ENCODE assay signal across 8 cellular contexts in genomic region chr2:120253021-120253882, GRCh38. TPM values are rescaled to one million over a fixed set of nuclear protein-coding genes. Genes with fewer than 3 reads are reported as not detected.
DNase-seq lines count a peak whose midpoint lies in the region; ATAC-seq and TF ChIP-seq lines count a peak whose summit lies in the region.

No MANE protein-coding gene starts in this region.

- H3K27me3 Mint-ChIP-seq in HFFc6 (ENCODE audit: insufficient read depth): peaks cover 6% of the 10 kb centered on the region; the same call in 1 of the 2 replicates

- intact Hi-C loops in left lung (cut with DNase I): no loop called here

- H3K4me3 ChIP-seq in ACC112 (ENCODE audit: low read depth, low read length) (peak overlapping the region; percentile 93), MM.1S (ENCODE audit: low read length) (peak overlapping the region; percentile 91), duodenal mucosa (ENCODE audit: low read depth in 1 of 2, low read length in 2 of 2) (peak overlapping the region; percentile 82 to 93), left lung (peak overlapping the region; percentile 67 to 78)

- H3K27me3 ChIP-seq in ACC112 (ENCODE audit: insufficient read depth, low read length) (no peaks in the 10 kb centered on the region), MM.1S (replicated peaks; ENCODE audit: insufficient read depth, low read length) (peaks cover 9% of the 10 kb centered on the region; the same call in 1 of the 2 replicates), duodenal mucosa (ENCODE audit: control insufficient read depth in 1 of 2, insufficient read depth in 2 of 2, low read length in 2 of 2) (no peaks in the 10 kb centered on the region), left lung (no peaks in the 10 kb centered on the region)

- H2AFZ ChIP-seq in ACC112 (ENCODE audit: low read length, unreplicated experiment) (peak overlapping the region; percentile 73), MM.1S (ENCODE audit: low read length) (peak overlapping the region; percentile 81)

- peak overlapping the region; percentile 64 for H3K27ac Mint-ChIP-seq in HFFc6

- peaks cover 60% of the 10 kb centered on the region for H3K4me1 Mint-ChIP-seq in HFFc6 (ENCODE audit: low read depth)

- H3F3A ChIP-seq in MM.1S (ENCODE audit: insufficient read depth, low read length): no peaks in the 10 kb centered on the region

- H3K9me3 ChIP-seq in MM.1S (replicated peaks; ENCODE audit: insufficient read depth, low read length) (no peaks in the 10 kb centered on the region), duodenal mucosa (ENCODE audit: control insufficient read depth in 1 of 2, low read length in 2 of 2) (no peaks in the 10 kb centered on the region), left lung (no peaks in the 10 kb centered on the region)

- TF ChIP-seq CTCF in GM10266 (IDR thresholded peaks at IDR 0.05; ENCODE audit: control insufficient read depth, insufficient read depth, low read depth, missing control alignments) (peak; percentile 36), HFFc6 (IDR thresholded peaks at IDR 0.05) (peak; percentile 65), MM.1S (IDR thresholded peaks at IDR 0.05; ENCODE audit: low read length) (no peak), left lung (IDR thresholded peaks at IDR 0.05) (peak in 1 of 2 donors; percentile 44)

- ATAC-seq in left lung: peak; percentile 72

- peaks cover 24% of the 10 kb centered on the region for H3K36me3 Mint-ChIP-seq in HFFc6 (ENCODE audit: low read depth)

- peaks cover 52% of the 10 kb centered on the region for H3K79me2 ChIP-seq in ACC112 (ENCODE audit: control insufficient read depth, insufficient read depth, low read length, unreplicated experiment)
- H3K79me2 ChIP-seq in MM.1S (ENCODE audit: low read length): peaks cover 43% of the 10 kb centered on the region

- H3K36me3 ChIP-seq in ACC112 (ENCODE audit: insufficient read depth, low read length): peaks cover 3% of the 10 kb centered on the region; the same call in 1 of the 2 replicates
- no peaks in the 10 kb centered on the region for H3K36me3 ChIP-seq in MM.1S (replicated peaks; ENCODE audit: insufficient read depth, low read length)
- H3K36me3 ChIP-seq in duodenal mucosa (ENCODE audit: control insufficient read depth in 1 of 2, insufficient read depth in 2 of 2, low read length in 2 of 2): no peaks in the 10 kb centered on the region
- no peaks in the 10 kb centered on the region for H3K36me3 ChIP-seq in left lung

- no peaks in the 10 kb centered on the region for H3K9me2 ChIP-seq in MM.1S (replicated peaks; ENCODE audit: insufficient read depth, low read length)

- H3K27ac ChIP-seq in ACC112 (ENCODE audit: low read depth, low read length): peak overlapping the region; percentile 66
- peak overlapping the region; percentile 12; the same call in 1 of the 2 replicates for H3K27ac ChIP-seq in MM.1S (ENCODE audit: low read length)
- peak overlapping the region; percentile 67 for H3K27ac ChIP-seq in duodenal mucosa (ENCODE audit: low read depth, low read length)
- peak overlapping the region; percentile 95 to 98 for H3K27ac ChIP-seq in left lung

- peaks cover 27% of the 10 kb centered on the region for H3K4me1 ChIP-seq in ACC112 (ENCODE audit: control insufficient read depth, insufficient read depth, low read length, unreplicated experiment)
- peaks cover 25% of the 10 kb centered on the region for H3K4me1 ChIP-seq in MM.1S (ENCODE audit: low read length)
- H3K4me1 ChIP-seq in duodenal mucosa (ENCODE audit: control insufficient read depth in 1 of 2, insufficient read depth in 2 of 2, low read length in 2 of 2): peaks cover 27 to 34% of the 10 kb centered on the region in 2 donors
- H3K4me1 ChIP-seq in left lung: peaks cover 20 to 55% of the 10 kb centered on the region in 2 donors

- H3K4me2 ChIP-seq in MM.1S (ENCODE audit: low read depth, low read length): peak overlapping the region; percentile 87

- peak overlapping the region; percentile 97 for H3K4me3 Mint-ChIP-seq in HFFc6

- H4K20me1 ChIP-seq in MM.1S (ENCODE audit: insufficient read depth, low read length): no peaks in the 10 kb centered on the region

- peak overlapping the region; percentile 67 for H3K9ac ChIP-seq in MM.1S (ENCODE audit: low read length)
- peak overlapping the region; percentile 60 to 73 for H3K9ac ChIP-seq in duodenal mucosa (ENCODE audit: low read depth in 1 of 2, low read length in 2 of 2)

- DNase-seq in GM10266 (ENCODE audit: extremely low spot score) (peak; percentile 74), HFFc6 (peak; percentile 77), MM.1S (no peak), left lung (peak; percentile 90 to 98)
- DNase-seq in activated CD4-positive, alpha-beta T cell treated with anti-CD3 and anti-CD28 coated beads for 1 hour: peak; percentile 17
- DNase-seq in stimulated activated CD4-positive, alpha-beta T cell treated with anti-CD3 and anti-CD28 coated beads, Interleukin-4, amount 100 ng/mL, for 1 hour: peak; percentile 33

- peaks cover under 1% of the 10 kb centered on the region; the same call in 1 of the 2 replicates for H3K9me3 Mint-ChIP-seq in HFFc6

RNA-seq across cellular contexts. Expression of gene RALB, which starts 0.6 kb away (rescaled TPM):
- 10 to 100 TPM; 60.1 to 72.5 (median 69.2) TPM for total RNA-seq in HFFc6 (2021; fragmentation: NEBNext Ultra II Directional; extraction: Animal tissue kit (Norgen Biotek cat#: 25700))
- total RNA-seq in left lung: 10 to 100 TPM; 50.5 to 68.1 TPM

RNA-seq across cellular contexts. Expression of gene TMEM185B, which starts 30.1 kb away (rescaled TPM):
- 10 to 100 TPM; 29.2 to 36.4 (median 31.3) TPM for total RNA-seq in HFFc6 (2021; fragmentation: NEBNext Ultra II Directional; extraction: Animal tissue kit (Norgen Biotek cat#: 25700))
- 10 to 100 TPM; 24.3 to 29.1 TPM for total RNA-seq in left lung

Comparison
In these comparisons a context has a peak if more than half of its experiments do, and no peak if none do; other contexts are left out.
1. H3K27ac ChIP-seq: peak in every context shown above with its lines; median percentile 96 in left lung; 67 in duodenal mucosa; 66 in ACC112; 12 in MM.1S.